Comparison of ENCODE assay signal across 1 cellular context in genomic region chr2:148508878-148509702, GRCh38.
A peak's percentile ranks its signal among the peaks of the same experiment; 100 is the strongest.
TF ChIP-seq lines count a peak whose summit lies in the region.

No MANE protein-coding gene starts in this region.

TF ChIP-seq in HEK293, 187 proteins besides CTCF, POLR2A, EP300 and RAD21 (continued from another document):
- TF ChIP-seq INSM2 (tag by site-specific recombination; IDR thresholded peaks at IDR 0.05) (0 out of 2 replicates have a peak, but pooled peaks have one; percentile 35), ZBTB17 (tag by site-specific recombination; IDR thresholded peaks at IDR 0.05) (peak; percentile 34; the same call in 1 of the 2 replicates), ZNF366 (tag by site-specific recombination; conservative IDR thresholded peaks at IDR 0.05) (0 out of 2 replicates have a peak, but pooled peaks have one; percentile 20), GLIS1 (tag by site-specific recombination; IDR thresholded peaks at IDR 0.05) (peak; percentile 58), ZNF629 (tag by site-specific recombination; IDR thresholded peaks at IDR 0.05) (peak; percentile 29; the same call in 1 of the 2 replicates), ZNF175 (tag by site-specific recombination; IDR thresholded peaks at IDR 0.05) (no peak), PATZ1 (tag by site-specific recombination; IDR thresholded peaks at IDR 0.05) (peak; percentile 40; the same call in 1 of the 2 replicates), TCF7L2 (IDR thresholded peaks at IDR 0.05; ENCODE audit: borderline replicate concordance, low read depth, low read length) (no peak), ZNF248 (tag by site-specific recombination; IDR thresholded peaks at IDR 0.05) (no peak), IKZF3 (tag by site-specific recombination; IDR thresholded peaks at IDR 0.05) (no peak), ZNF501 (tag by site-specific recombination; IDR thresholded peaks at IDR 0.05) (0 out of 2 replicates have a peak, but pooled peaks have one; percentile 44), ZNF214 (tag by site-specific recombination; IDR thresholded peaks at IDR 0.05; ENCODE audit: borderline replicate concordance) (no peak), ZEB2 (tag by site-specific recombination; IDR thresholded peaks at IDR 0.05) (peak; percentile 61; the same call in 1 of the 2 replicates), ZSCAN30 (tag by site-specific recombination; IDR thresholded peaks at IDR 0.05) (peak; percentile 52; the same call in 1 of the 2 replicates), ZBTB20 (tag by site-specific recombination; IDR thresholded peaks at IDR 0.05) (peak; percentile 94), ZNF529 (tag by site-specific recombination; IDR thresholded peaks at IDR 0.05; ENCODE audit: insufficient replicate concordance) (no peak), ZNF561 (tag by site-specific recombination; IDR thresholded peaks at IDR 0.05; ENCODE audit: borderline replicate concordance) (peak; percentile 59; the same call in 1 of the 2 replicates), ZNF544 (tag by site-specific recombination; IDR thresholded peaks at IDR 0.05) (no peak), ZNF184 (tag by site-specific recombination; IDR thresholded peaks at IDR 0.05) (0 out of 2 replicates have a peak, but pooled peaks have one; percentile 8)
